Comparison of ENCODE assay signal across 16 cellular contexts in the genomic region with DNA sequence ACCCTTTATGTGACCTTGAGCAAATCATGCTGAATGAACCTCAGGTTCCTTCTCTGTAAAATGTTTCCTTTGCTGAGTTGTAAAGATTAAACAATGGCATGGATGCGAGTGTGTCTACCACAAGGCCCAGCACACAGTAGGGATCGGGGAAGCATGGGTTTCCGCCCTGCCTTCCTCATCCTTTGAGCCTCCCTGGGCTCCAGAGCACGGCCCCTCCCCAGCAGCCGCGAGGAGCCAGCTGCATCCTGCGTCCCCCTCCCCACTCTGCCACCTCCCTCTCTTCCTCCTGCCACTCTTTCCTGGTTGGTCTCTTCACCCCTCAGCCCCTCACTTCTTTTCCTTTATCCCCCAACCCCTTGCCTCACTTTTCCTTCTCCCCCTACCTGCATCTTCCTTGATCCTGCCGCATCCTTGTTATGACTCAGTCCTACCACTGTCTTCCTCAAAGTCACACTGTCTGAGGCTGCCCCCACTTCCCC. TPM values are rescaled to one million over a fixed set of nuclear protein-coding genes. Genes with fewer than 3 reads are reported as not detected.
DNase-seq lines count a peak whose midpoint lies in the region; ATAC-seq and TF ChIP-seq lines count a peak whose summit lies in the region.
"Had no signal": no experiment of that assay in that cellular context is flagged by ENCODE, and none has a peak within 500 bp of the region (broad histone marks: within the 10 kb centered on the region; RNA-seq: fewer than 3 reads in every experiment).

No MANE protein-coding gene starts in this region.

- H3K4me2 ChIP-seq in hepatocyte, result no peak overlapping the region

- DNase-seq in A673 (ENCODE audit: low spot score), result no peak
- DNase-seq in CD8-positive, alpha-beta memory T cell, result no peak
- DNase-seq in WTC11 (ENCODE audit: low spot score), result no peak
- DNase-seq in mesothelial cell of epicardium (ENCODE audit: low spot score in 2 of 2, unreplicated experiment in 2 of 2), result no peak
- DNase-seq in NCI-H2029 (lab: John Stamatoyannopoulos, UW), result no peak
- DNase-seq in hepatocyte (ENCODE audit: low spot score), result no peak
- no peak for DNase-seq in OCI-M1 (lab: John Stamatoyannopoulos, UW)
- DNase-seq: BE2C; body of pancreas; effector memory CD4-positive, alpha-beta T cell; foreskin fibroblast; HCEC 1CT; mesenchymal stem cell; NCI-H187 treated with DMSO at 0.1 percent for 48 hours; NCI-H526 treated with DMSO at 0.1 percent for 48 hours had no signal

- peak overlapping the region in 5 of 8 donors; percentile 33 to 83 (median 43) for H3K27ac Mint-ChIP-seq in CD8-positive, alpha-beta memory T cell
- H3K27ac Mint-ChIP-seq in WTC11, result peak overlapping the region; percentile 82; the same call in 1 of the 2 replicates
- peak overlapping the region; percentile 34 for H3K27ac Mint-ChIP-seq in mesothelial cell of epicardium

- no TSS peak for BruUV-seq in A673 (replicated peaks; lab: Mats Ljungman, UMichigan)

- H3K9me3 ChIP-seq in A673 (ENCODE audit: low read depth, low read length, poor library complexity, severe bottlenecking) (no peaks in the 10 kb centered on the region), hepatocyte (ENCODE audit: low read depth) (no peaks in the 10 kb centered on the region)
- H3K9me3 ChIP-seq in CD8-positive, alpha-beta memory T cell (ENCODE audit: low read length), result no peaks in the 10 kb centered on the region
- H3K9me3 ChIP-seq: BE2C, body of pancreas had no signal

- CTCF ChIA-PET in A673 (lab: Charles Lee), result no interaction called here
- CTCF ChIA-PET in CD8-positive, alpha-beta memory T cell (lab: Charles Lee), result interaction anchor here (0.6 to 2.1 kb wide), 5 partner anchors 8 to 82 kb away, joined by 3 to 7 read pairs (median 4); no protein-coding TSS in a partner anchor
- CTCF ChIA-PET in WTC11 (lab: Charles Lee), result interaction anchor here (1.3 to 6.5 kb wide), 2 partner anchors 15 to 21 kb away, joined by 3 to 79 read pairs; no protein-coding TSS in a partner anchor

- H3K27me3 Mint-ChIP-seq in CD8-positive, alpha-beta memory T cell, result no peaks in the 10 kb centered on the region
- H3K27me3 Mint-ChIP-seq in WTC11 (ENCODE audit: low read depth) (no peaks in the 10 kb centered on the region; the same call in 1 of the 2 replicates), mesothelial cell of epicardium (ENCODE audit: low read depth) (no peaks in the 10 kb centered on the region)

- no peak for ATAC-seq in WTC11
- ATAC-seq in HG02610 (IDR thresholded peaks at IDR 0.05; ENCODE audit: unreplicated experiment), result no peak
- ATAC-seq: body of pancreas had no signal

- peaks cover 0 to 31% (median 3%) of the 10 kb centered on the region in 3 donors for H3K36me3 Mint-ChIP-seq in CD8-positive, alpha-beta memory T cell
- H3K36me3 Mint-ChIP-seq in WTC11 (peaks cover 21% of the 10 kb centered on the region), mesothelial cell of epicardium (peaks cover 5% of the 10 kb centered on the region)

- no peaks in the 10 kb centered on the region for H3K9me2 ChIP-seq in hepatocyte (replicated peaks; ENCODE audit: insufficient read depth)

- POLR2A ChIA-PET in A673 (lab: Charles Lee; ENCODE audit: low non-redundant PET) (no interaction called here), WTC11 (lab: Charles Lee) (no interaction called here)
- POLR2A ChIA-PET in CD8-positive, alpha-beta memory T cell (lab: Charles Lee), result interaction anchor here (1.5 kb wide), 1 partner anchor 10 kb away, joined by 3 read pairs; no protein-coding TSS in a partner anchor

- H3K27me3 ChIP-seq in A673 (replicated peaks; ENCODE audit: insufficient read depth, low read depth, low read length, poor library complexity) (no peaks in the 10 kb centered on the region), hepatocyte (no peaks in the 10 kb centered on the region)
- H3K27me3 ChIP-seq in CD8-positive, alpha-beta memory T cell (ENCODE audit: insufficient read depth, low read length, poor library complexity, severe bottlenecking), result no peaks in the 10 kb centered on the region
- H3K27me3 ChIP-seq: BE2C, body of pancreas had no signal

- peaks cover 15 to 33% (median 16%) of the 10 kb centered on the region in 3 donors for H3K4me1 Mint-ChIP-seq in CD8-positive, alpha-beta memory T cell
- peaks cover 20% of the 10 kb centered on the region for H3K4me1 Mint-ChIP-seq in WTC11
- H3K4me1 Mint-ChIP-seq in mesothelial cell of epicardium, result peaks cover 14% of the 10 kb centered on the region

- peaks cover 3% of the 10 kb centered on the region for H4K20me1 ChIP-seq in hepatocyte (ENCODE audit: insufficient read depth, poor library complexity, severe bottlenecking)

- H3K27ac ChIP-seq in A673 (ENCODE audit: low read depth, low read length, poor library complexity, severe bottlenecking) (peak overlapping the region; percentile 11), hepatocyte (no peak overlapping the region)
- no peak overlapping the region for H3K27ac ChIP-seq in CD8-positive, alpha-beta memory T cell (ENCODE audit: low read depth, low read length)
- H3K27ac ChIP-seq: body of pancreas had no signal

- H3K9me3 Mint-ChIP-seq in CD8-positive, alpha-beta memory T cell, result no peaks in the 10 kb centered on the region
- H3K9me3 Mint-ChIP-seq in WTC11 (no peaks in the 10 kb centered on the region), mesothelial cell of epicardium (no peaks in the 10 kb centered on the region)

- H3K4me3 Mint-ChIP-seq in CD8-positive, alpha-beta memory T cell, result peak overlapping the region in 6 of 7 donors; percentile 29 to 87 (median 48)
- H3K4me3 Mint-ChIP-seq in WTC11 (peak overlapping the region; percentile 45), mesothelial cell of epicardium (peak overlapping the region; percentile 54)

- peaks cover 14% of the 10 kb centered on the region for H3K79me2 ChIP-seq in hepatocyte

- H3K4me3 ChIP-seq in A673 (ENCODE audit: low read depth, low read length, poor library complexity, severe bottlenecking) (no peak overlapping the region), hepatocyte (no peak overlapping the region)
- no peak overlapping the region for H3K4me3 ChIP-seq in CD8-positive, alpha-beta memory T cell (ENCODE audit: low read length)
- H3K4me3 ChIP-seq: body of pancreas had no signal

- H3K36me3 ChIP-seq in A673 (ENCODE audit: insufficient read depth, low read length, poor library complexity, severe bottlenecking), result peaks cover 15% of the 10 kb centered on the region
- H3K36me3 ChIP-seq in CD8-positive, alpha-beta memory T cell (ENCODE audit: insufficient read depth, low read length), result no peaks in the 10 kb centered on the region
- H3K36me3 ChIP-seq in hepatocyte (replicated peaks; ENCODE audit: insufficient read depth, low read depth), result no peaks in the 10 kb centered on the region

- TF ChIP-seq CTCF in A673 (conservative IDR thresholded peaks at IDR 0.05; ENCODE audit: low read depth, low read length) (no peak), WTC11 (IDR thresholded peaks at IDR 0.05) (no peak), mesothelial cell of epicardium (IDR thresholded peaks at IDR 0.05; ENCODE audit: unreplicated experiment) (no peak), hepatocyte (IDR thresholded peaks at IDR 0.05; ENCODE audit: poor library complexity) (no peak)

- H3K4me1 ChIP-seq in A673 (ENCODE audit: insufficient read depth, low read length, poor library complexity, severe bottlenecking) (peaks cover 11% of the 10 kb centered on the region), hepatocyte (ENCODE audit: insufficient read depth) (peaks cover 5% of the 10 kb centered on the region)
- no peaks in the 10 kb centered on the region for H3K4me1 ChIP-seq in CD8-positive, alpha-beta memory T cell (ENCODE audit: insufficient read depth, low read length)

- H2AFZ ChIP-seq in hepatocyte, result no peak overlapping the region

- intact Hi-C loops in A673 (cut with micrococcal nuclease; ENCODE audit: unreplicated experiment), result no loop called here

- WGBS in hepatocyte (ENCODE audit: low lambda C conversion rate, missing lambda C conversion rate), result 80% methylated on average over 8 of the region's 8 CpGs

RNA-seq across cellular contexts. Expression of a gene that starts 3.0 kb away (rescaled TPM):
- total RNA-seq in A673 (2021) (37.0 and 39.3 TPM in 2 replicates), WTC11 (2021) (79.0 to 84.9 TPM (median 84.3 TPM) in 3 replicates), mesothelial cell of epicardium (53.5 to 56.4 TPM (median 54.9 TPM) in 3 replicates), hepatocyte (15.6 and 19.4 TPM in 2 replicates)
- total RNA-seq in CD8-positive, alpha-beta memory T cell, result 10 to 100 TPM; 28.7 to 29.2 TPM
- polyA plus RNA-seq in CD8-positive, alpha-beta memory T cell, result 0.25 TPM
- 2.1 and 3.6 TPM in 2 replicates for polyA plus RNA-seq in hepatocyte

RNA-seq across cellular contexts. Expression of a gene that starts 22.5 kb away (rescaled TPM):
- total RNA-seq in A673 (2021) (2.1 and 4.3 TPM in 2 replicates), WTC11 (2021) (10.8 to 13.5 TPM (median 13.2 TPM) in 3 replicates), mesothelial cell of epicardium (25.8 to 28.2 TPM (median 26.2 TPM) in 3 replicates), hepatocyte (42.4 and 52.5 TPM in 2 replicates)
- total RNA-seq in CD8-positive, alpha-beta memory T cell, result 1 to 10 TPM; 8.5 to 8.8 TPM
- 25.8 TPM for polyA plus RNA-seq in CD8-positive, alpha-beta memory T cell
- polyA plus RNA-seq in hepatocyte, result 54.0 and 56.9 TPM in 2 replicates

RNA-seq across cellular contexts. Expression of a gene that starts 30.0 kb away (rescaled TPM):
- total RNA-seq in A673 (2021) (1.4 and 1.6 TPM in 2 replicates), WTC11 (2021) (1.4 to 1.9 TPM (median 1.6 TPM) in 3 replicates), mesothelial cell of epicardium (9.1 to 11.5 TPM (median 10.3 TPM) in 3 replicates), hepatocyte (1.1 and 1.7 TPM in 2 replicates)
- total RNA-seq in CD8-positive, alpha-beta memory T cell, result under 1 TPM in 1 of 2 experiments, not detected in 1; 0.33 TPM
- not detected for polyA plus RNA-seq in CD8-positive, alpha-beta memory T cell
- polyA plus RNA-seq in hepatocyte, result 13.0 and 18.2 TPM in 2 replicates

RNA-seq across cellular contexts. Expression of a gene that starts 31.2 kb away (rescaled TPM):
- total RNA-seq in A673 (2021) (31.4 and 37.1 TPM in 2 replicates), WTC11 (2021) (29.3 to 31.1 TPM (median 29.4 TPM) in 3 replicates), mesothelial cell of epicardium (30.8 to 39.1 TPM (median 36.4 TPM) in 3 replicates), hepatocyte (1.8 and 2.7 TPM in 2 replicates)
- 10 to 100 TPM; 24.7 to 28.8 TPM for total RNA-seq in CD8-positive, alpha-beta memory T cell
- polyA plus RNA-seq in CD8-positive, alpha-beta memory T cell, result 2.6 TPM
- 2.2 and 2.3 TPM in 2 replicates for polyA plus RNA-seq in hepatocyte

RNA-seq across cellular contexts. Expression of a gene that starts 32.5 kb away (rescaled TPM):
- total RNA-seq in A673 (2021) (28.2 and 34.7 TPM in 2 replicates), WTC11 (2021) (18.3 to 20.3 TPM (median 18.7 TPM) in 3 replicates), mesothelial cell of epicardium (43.6 to 44.8 TPM (median 43.9 TPM) in 3 replicates), hepatocyte (21.4 and 25.7 TPM in 2 replicates)
- total RNA-seq in CD8-positive, alpha-beta memory T cell, result 10 to 100 TPM; 31.7 to 35.0 TPM
- polyA plus RNA-seq in CD8-positive, alpha-beta memory T cell, result 52.3 TPM
- polyA plus RNA-seq in hepatocyte, result 54.1 and 57.3 TPM in 2 replicates
